In genomic region chr10:72328045-72328828, GRCh38 we compare ENCODE assay signal across 1 cellular context.
TF ChIP-seq lines count a peak whose summit lies in the region.

No MANE protein-coding gene starts in this region.

TF ChIP-seq in HEK293, 187 proteins besides CTCF, POLR2A, EP300 and RAD21 (continued from another document):
- TF ChIP-seq PRDM10 (tag by site-specific recombination; IDR thresholded peaks at IDR 0.05): peak; percentile 36; the same call in 1 of the 2 replicates
- peak; percentile 50 for TF ChIP-seq ZNF585B (tag by site-specific recombination; IDR thresholded peaks at IDR 0.05)
- TF ChIP-seq PATZ1 (tag by site-specific recombination; IDR thresholded peaks at IDR 0.05): no peak
- peak; percentile 27; the same call in 1 of the 2 replicates for TF ChIP-seq ZNF692 (tag by site-specific recombination; IDR thresholded peaks at IDR 0.05)
- TF ChIP-seq ZSCAN18 (tag by site-specific recombination; IDR thresholded peaks at IDR 0.05): no peak
- TF ChIP-seq ZEB2 (tag by site-specific recombination; IDR thresholded peaks at IDR 0.05): 0 out of 2 replicates have a peak, but pooled peaks have one; percentile 16
- TF ChIP-seq BCL11A (tag by site-specific recombination; IDR thresholded peaks at IDR 0.05; ENCODE audit: low read depth): 0 out of 2 replicates have a peak, but pooled peaks have one; percentile 26
- no peak for TF ChIP-seq KLF16 (tag by site-specific recombination; IDR thresholded peaks at IDR 0.05)
- peak; percentile 89 for TF ChIP-seq ZNF600 (tag by site-specific recombination; IDR thresholded peaks at IDR 0.05)
- TF ChIP-seq ZNF654 (tag by site-specific recombination; IDR thresholded peaks at IDR 0.05; ENCODE audit: low read depth): peak; percentile 65
TF ChIP-seq in HEK293: peak in this region for 11.
